ENCODE assay signal across 12 cellular contexts in the genomic region with DNA sequence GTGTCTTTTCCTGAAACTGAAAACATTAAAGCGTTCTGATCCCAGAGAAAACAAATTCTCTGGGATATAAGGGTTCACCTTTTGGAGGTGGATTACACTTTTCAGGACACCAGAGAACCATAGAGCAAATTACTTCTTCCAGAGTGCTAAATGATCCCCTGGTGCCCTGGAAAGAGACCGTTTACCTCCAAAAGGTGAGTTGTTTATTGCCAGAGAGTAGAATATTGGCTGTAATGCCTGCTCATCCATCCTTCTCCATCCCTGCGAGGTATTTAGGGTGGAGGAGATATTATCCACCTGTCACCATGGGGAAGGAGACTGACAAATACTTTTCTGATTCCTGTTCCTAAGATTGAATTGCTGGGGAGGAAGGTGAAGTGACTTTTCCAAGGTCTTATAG. TPM values are rescaled to one million over a fixed set of nuclear protein-coding genes. Genes with fewer than 3 reads are reported as not detected.
DNase-seq lines count a peak whose midpoint lies in the region; ATAC-seq and TF ChIP-seq lines count a peak whose summit lies in the region.
"Had no signal": no experiment of that assay in that cellular context is flagged by ENCODE, and none has a peak within 500 bp of the region (broad histone marks: within the 10 kb centered on the region; RNA-seq: fewer than 3 reads in every experiment).

No MANE protein-coding gene starts in this region.

- in situ Hi-C loops in IMR-90 (cut with MboI; ENCODE audit: low sequenced_read_pairs), result no loop called here

- H3K36me3 Mint-ChIP-seq in nephron (ENCODE audit: low read depth), result peaks cover 29% of the 10 kb centered on the region
- H3K36me3 Mint-ChIP-seq: CD4-positive, CD25-positive, alpha-beta regulatory T cell had no signal

- H3K27me3 ChIP-seq in IMR-90 (ENCODE audit: control insufficient read depth, insufficient read depth, low read length) (no peaks in the 10 kb centered on the region), ectodermal cell (ENCODE audit: control insufficient read depth, insufficient read depth, low read length, poor library complexity, severe bottlenecking) (no peaks in the 10 kb centered on the region), thyroid gland (no peaks in the 10 kb centered on the region)

- peak overlapping the region; percentile 27; the same call in 1 of the 2 replicates for H2AK5ac ChIP-seq in IMR-90 (ENCODE audit: low read depth, low read length)

- CTCF ChIA-PET in IMR-90 (lab: Yijun Ruan, JAX), result no interaction called here

- H3K4me3 Mint-ChIP-seq in nephron, result peak overlapping the region; percentile 56 to 71 (median 70)
- H3K4me3 Mint-ChIP-seq: CD4-positive, CD25-positive, alpha-beta regulatory T cell had no signal

- dilution Hi-C loops in IMR-90 (cut with HindIII; ENCODE audit: low sequenced_read_pairs, unreplicated experiment), result no loop called here

- peaks cover 24% of the 10 kb centered on the region for H3K4me1 ChIP-seq in IMR-90 (ENCODE audit: control insufficient read depth, insufficient read depth, low read length)
- H3K4me1 ChIP-seq in ectodermal cell (ENCODE audit: control insufficient read depth, insufficient read depth, low read length), result peaks cover 73% of the 10 kb centered on the region
- H3K4me1 ChIP-seq in thyroid gland, result peaks cover 74 to 75% of the 10 kb centered on the region in 2 donors

- peak overlapping the region; percentile 44; the same call in 1 of the 2 replicates for H3K23ac ChIP-seq in IMR-90 (ENCODE audit: low read depth, low read length)

- H3K14ac ChIP-seq in IMR-90 (replicated peaks; ENCODE audit: low read depth, low read length), result 0 out of 2 replicates have a peak overlapping the region, but pooled peaks have one; percentile 10

- 0 out of 3 replicates have a peak overlapping the region, but pooled peaks have one; percentile 36 for H2BK15ac ChIP-seq in IMR-90 (ENCODE audit: low read depth, low read length)

- peaks cover 93% of the 10 kb centered on the region for H3K4me1 Mint-ChIP-seq in nephron
- H3K4me1 Mint-ChIP-seq: CD4-positive, CD25-positive, alpha-beta regulatory T cell had no signal

- POLR2A ChIA-PET in IMR-90 (lab: Charles Lee; ENCODE audit: unreplicated experiment), result no interaction called here

- no peak overlapping the region for H3K4me3 ChIP-seq in IMR-90 (ENCODE audit: insufficient read depth, low read depth, low read length)
- H3K4me3 ChIP-seq in ectodermal cell (ENCODE audit: insufficient read depth, low read depth, low read length), result peak overlapping the region; percentile 20
- no peak overlapping the region for H3K4me3 ChIP-seq in thyroid gland (replicated peaks in 1 of 3)

- no peak overlapping the region for H4K5ac ChIP-seq in IMR-90 (ENCODE audit: low read depth, low read length)

- H4K20me1 ChIP-seq in IMR-90 (ENCODE audit: insufficient read depth, low read length), result no peaks in the 10 kb centered on the region

- H3K56ac ChIP-seq in IMR-90 (ENCODE audit: extremely low read depth, insufficient read depth, low read length), result no peak overlapping the region

- no peaks in the 10 kb centered on the region for H3K9me3 Mint-ChIP-seq in nephron

- no peak for TF ChIP-seq RAD21 in IMR-90 (IDR thresholded peaks at IDR 0.05; ENCODE audit: low read length)

- TF ChIP-seq CTCF in IMR-90 (conservative IDR thresholded peaks at IDR 0.05; ENCODE audit: low read depth, low read length) (no peak), nephron (IDR thresholded peaks at IDR 0.05; ENCODE audit: unreplicated experiment in 3 of 3) (no peak), thyroid gland (IDR thresholded peaks at IDR 0.05) (no peak)

- H3K4me2 ChIP-seq in IMR-90 (ENCODE audit: low read depth, low read length), result peak overlapping the region; percentile 86

- H4K91ac ChIP-seq in IMR-90 (ENCODE audit: insufficient read depth, low read depth, low read length), result no peak overlapping the region

- H3K9ac ChIP-seq in IMR-90 (ENCODE audit: low read depth, low read length), result peak overlapping the region; percentile 29; the same call in 1 of the 2 replicates

- H3K9me1 ChIP-seq in IMR-90 (ENCODE audit: insufficient read depth, low read length), result peaks cover 6% of the 10 kb centered on the region

- peak overlapping the region; percentile 9; the same call in 1 of the 2 replicates for H3K18ac ChIP-seq in IMR-90 (ENCODE audit: low read depth, low read length)

- H3K27ac Mint-ChIP-seq in nephron, result peak overlapping the region; percentile 95 to 98 (median 97)
- H3K27ac Mint-ChIP-seq: CD4-positive, CD25-positive, alpha-beta regulatory T cell had no signal

- peak overlapping the region; percentile 28; the same call in 1 of the 2 replicates for H3K4ac ChIP-seq in IMR-90 (ENCODE audit: low read depth, low read length)

- no CpG with 5 or more reads among the region's 3 CpGs for WGBS in IMR-90 (ENCODE audit: extremely low coverage in 2 of 2, insufficient read length in 1 of 2), 2 experiments
- WGBS in ectodermal cell, 2 experiments, result 43 to 49% methylated on average over 3 of the region's 3 CpGs
- WGBS in thyroid gland, 2 donors, result 36 to 46% methylated on average over 3 of the region's 3 CpGs

- H4K8ac ChIP-seq in IMR-90 (ENCODE audit: low read depth in 2 of 2, low read length in 2 of 2), result peak overlapping the region in 1 of 2 experiments; percentile 41; a peak in 1 of 4 replicates

- no peak overlapping the region for H2AFZ ChIP-seq in IMR-90 (replicated peaks; ENCODE audit: low read length, poor library complexity)

- H3K9me3 ChIP-seq in IMR-90 (ENCODE audit: control insufficient read depth, insufficient read depth, low read length), result no peaks in the 10 kb centered on the region
- no peaks in the 10 kb centered on the region for H3K9me3 ChIP-seq in ectodermal cell (ENCODE audit: control insufficient read depth, low read length)
- no peaks in the 10 kb centered on the region for H3K9me3 ChIP-seq in thyroid gland

- H3K27ac ChIP-seq in IMR-90 (ENCODE audit: insufficient read depth, low read length) (peak overlapping the region; percentile 98; the same call in 1 of the 2 replicates), ectodermal cell (ENCODE audit: insufficient read depth, low read depth, low read length, poor library complexity, severe bottlenecking) (peak overlapping the region; percentile 99), thyroid gland (peak overlapping the region; percentile 79 to 85 (median 80))

- peak overlapping the region; percentile 27; the same call in 1 of the 2 replicates for H2BK120ac ChIP-seq in IMR-90 (ENCODE audit: low read depth, low read length)

- no peak for DNase-seq in IMR-90
- DNase-seq in thyroid gland, result no peak
- no peak for DNase-seq in activated naive CD4-positive, alpha-beta T cell treated with Interleukin-2 at 50 U/mL for 16 hours
- DNase-seq in stimulated activated CD4-positive, alpha-beta T cell treated with anti-CD3 and anti-CD28 coated beads, Interleukin-4, amount 100 ng/mL, for 4 hours, result no peak
- DNase-seq: activated CD4-positive, alpha-beta T cell treated with anti-CD3 and anti-CD28 coated beads for 1 hour; activated T-cell treated with anti-CD3 and anti-CD28 coated beads, Interleukin-2, amount 50 U/mL, for 48 hours; CD4-positive, CD25-positive, alpha-beta regulatory T cell; NCI-H2029 treated with DMSO at 0.1 percent for 48 hours; stimulated activated CD4-positive, alpha-beta T cell treated with anti-CD3 and anti-CD28 coated beads, Interleukin-12 subunit alpha, Interleukin-12 subunit beta, amount 100 ng/mL, for 4 hours had no signal

- ATAC-seq in IMR-90 (ENCODE audit: low read depth) (no peak), HG03432 (IDR thresholded peaks at IDR 0.05; ENCODE audit: unreplicated experiment) (no peak)

- H3K36me3 ChIP-seq in IMR-90 (ENCODE audit: control insufficient read depth, insufficient read depth, low read length) (peaks cover 11% of the 10 kb centered on the region; the same call in 1 of the 2 replicates), ectodermal cell (ENCODE audit: control insufficient read depth, insufficient read depth, low read length) (peaks cover 4% of the 10 kb centered on the region), thyroid gland (no peaks in the 10 kb centered on the region)

- H3K79me1 ChIP-seq in IMR-90 (ENCODE audit: low read depth in 1 of 2, low read length in 2 of 2), result peaks cover 10 to 15% of the 10 kb centered on the region in 2 experiments; a peak in 3 of 4 replicates

- H3K27me3 Mint-ChIP-seq in nephron (ENCODE audit: low read depth), result no peaks in the 10 kb centered on the region
- H3K27me3 Mint-ChIP-seq: CD4-positive, CD25-positive, alpha-beta regulatory T cell had no signal

- no peak for TF ChIP-seq POLR2A in IMR-90 (IDR thresholded peaks at IDR 0.05; ENCODE audit: low read depth, low read length)
- TF ChIP-seq POLR2A in thyroid gland (IDR thresholded peaks at IDR 0.05), result no peak

- peak overlapping the region; percentile 7 for H2BK5ac ChIP-seq in IMR-90 (ENCODE audit: low read depth, low read length, poor library complexity, severe bottlenecking)

- no peak overlapping the region for H2AK9ac ChIP-seq in IMR-90 (replicated peaks; ENCODE audit: low read depth, low read length, poor library complexity)

- no TSS peak for BruUV-seq in IMR-90 (replicated peaks; lab: Mats Ljungman, UMichigan)

- peak overlapping the region; percentile 68 for H2BK20ac ChIP-seq in IMR-90 (ENCODE audit: low read depth, low read length)

- intact Hi-C loops in IMR-90 (cut with micrococcal nuclease) (loop anchor here (1.0 to 2.0 kb wide), 2 partner anchors 12 to 13 kb away; no protein-coding TSS in a partner anchor), thyroid gland (cut with DNase I) (no loop called here)

TF ChIP-seq in IMR-90, 13 proteins besides CTCF, POLR2A, EP300 and RAD21 (continues in another document):
- no peak for TF ChIP-seq MAFK (IDR thresholded peaks at IDR 0.05; ENCODE audit: low read depth, low read length)
- no peak for TF ChIP-seq FOS (IDR thresholded peaks at IDR 0.05; ENCODE audit: low read depth, low read length)
- no peak for TF ChIP-seq NFE2L2 (IDR thresholded peaks at IDR 0.05; ENCODE audit: low read depth, low read length)
- no peak for TF ChIP-seq RFX5 (IDR thresholded peaks at IDR 0.05; ENCODE audit: low read depth, low read length)
- TF ChIP-seq MXI1 (IDR thresholded peaks at IDR 0.05; ENCODE audit: borderline replicate concordance, low read depth, low read length), result no peak

RNA-seq across cellular contexts. Expression of a gene that starts 30.4 kb away (rescaled TPM):
- total RNA-seq in IMR-90 (2012; rRNA removed) (17.5 and 17.9 TPM in 2 replicates), thyroid gland (100 to 1,000 TPM in 2 of 4 donors, 10 to 100 TPM in 2; 79.0 to 159 (median 102) TPM)
- 12.3 and 13.9 TPM in 2 replicates for polyA plus RNA-seq in IMR-90 (2012; rRNA removed)
- 7.1 and 11.7 TPM in 2 replicates for polyA plus RNA-seq in IMR-90 (2012; cell fraction: cytosol; rRNA removed)
- polyA plus RNA-seq in IMR-90 (2012; cell fraction: nucleus; rRNA removed; ENCODE audit: low replicate concordance), result 8.2 and 17.8 TPM in 2 replicates
- 97.2 TPM for polyA plus RNA-seq in ectodermal cell (2013, experiment 1 of 4)
- polyA plus RNA-seq in ectodermal cell (2013, experiment 2 of 4), result 92.0 TPM
- polyA plus RNA-seq in ectodermal cell (2013, experiment 3 of 4), result 72.5 TPM
- polyA plus RNA-seq in ectodermal cell (2013, experiment 4 of 4), result 89.3 TPM
